In genomic region chr5:177004961-177005360, GRCh38 we compare ENCODE assay signal across 8 cellular contexts. TPM values are rescaled to one million over a fixed set of nuclear protein-coding genes. Genes with fewer than 3 reads are reported as not detected.
DNase-seq lines count a peak whose midpoint lies in the region; ATAC-seq and TF ChIP-seq lines count a peak whose summit lies in the region.

No MANE protein-coding gene starts in this region.

- ATAC-seq in DND-41 (ENCODE audit: insufficient read depth, low read depth) (no peak), HG02970 (IDR thresholded peaks at IDR 0.05; ENCODE audit: low FRiP score, unreplicated experiment) (no peak)

- H3K4me1 ChIP-seq in DND-41 (ENCODE audit: insufficient read depth, low read length) (peaks cover 31% of the 10 kb centered on the region), OCI-LY3 (ENCODE audit: low read length) (peaks cover 17% of the 10 kb centered on the region), osteoblast (ENCODE audit: insufficient read depth, low read length) (peaks cover 12% of the 10 kb centered on the region)

- H3K36me3 ChIP-seq in DND-41 (ENCODE audit: insufficient read depth, low read length) = peaks cover 13% of the 10 kb centered on the region
- H3K36me3 ChIP-seq in OCI-LY3 (replicated peaks; ENCODE audit: low read depth, low read length) = peaks cover 3% of the 10 kb centered on the region
- no peaks in the 10 kb centered on the region for H3K36me3 ChIP-seq in osteoblast (ENCODE audit: insufficient read depth, low read length)

- TF ChIP-seq CTCF in DND-41 (IDR thresholded peaks at IDR 0.05; ENCODE audit: borderline replicate concordance, extremely low read depth, low read length, poor library complexity, severe bottlenecking) (no peak), OCI-LY3 (IDR thresholded peaks at IDR 0.05; ENCODE audit: low read depth, low read length) (no peak), endothelial cell (IDR thresholded peaks at IDR 0.05; ENCODE audit: unreplicated experiment) (no peak), osteoblast (IDR thresholded peaks at IDR 0.05; ENCODE audit: extremely low read depth, low read depth, low read length) (no peak)

- peaks cover 15% of the 10 kb centered on the region for H3K4me1 Mint-ChIP-seq in endothelial cell (ENCODE audit: unreplicated experiment)

- H3K27ac Mint-ChIP-seq in endothelial cell (ENCODE audit: unreplicated experiment) = no peak overlapping the region

- no peak overlapping the region for H2AFZ ChIP-seq in DND-41 (ENCODE audit: low read depth, low read length)
- no peak overlapping the region for H2AFZ ChIP-seq in OCI-LY3 (ENCODE audit: low read depth, low read length)
- H2AFZ ChIP-seq in osteoblast (ENCODE audit: low read length) = no peak overlapping the region

- no peaks in the 10 kb centered on the region for H3K27me3 ChIP-seq in DND-41 (ENCODE audit: insufficient read depth, low read length, poor library complexity)
- no peaks in the 10 kb centered on the region for H3K27me3 ChIP-seq in OCI-LY3 (ENCODE audit: low read depth, low read length)
- H3K27me3 ChIP-seq in osteoblast (ENCODE audit: insufficient read depth, low read length) = no peaks in the 10 kb centered on the region

- no peaks in the 10 kb centered on the region for H3K9me3 ChIP-seq in DND-41 (ENCODE audit: insufficient read depth, low read length, severe bottlenecking)
- H3K9me3 ChIP-seq in OCI-LY3 (ENCODE audit: insufficient read depth, low read length) = no peaks in the 10 kb centered on the region
- no peaks in the 10 kb centered on the region for H3K9me3 ChIP-seq in osteoblast (ENCODE audit: low read depth, low read length)

- peak overlapping the region; percentile 93 for H3K4me3 Mint-ChIP-seq in endothelial cell (ENCODE audit: unreplicated experiment)

- peak overlapping the region in 1 of 2 experiments; percentile 71; a peak in 3 of 4 replicates for H3K4me3 ChIP-seq in DND-41 (ENCODE audit: low read depth in 1 of 2, low read length in 2 of 2)
- H3K4me3 ChIP-seq in OCI-LY3 (ENCODE audit: low read length) = peak overlapping the region; percentile 92
- peak overlapping the region; percentile 95 for H3K4me3 ChIP-seq in osteoblast (ENCODE audit: insufficient read depth, low read length)

- H3K4me2 ChIP-seq in DND-41 (ENCODE audit: insufficient read depth, low read length) (peak overlapping the region; percentile 89), OCI-LY3 (ENCODE audit: low read length) (peak overlapping the region; percentile 94), osteoblast (ENCODE audit: insufficient read depth, low read length) (peak overlapping the region; percentile 82)

- H3K27ac ChIP-seq in DND-41 (ENCODE audit: low read length) (peak overlapping the region; percentile 34; the same call in 1 of the 2 replicates), OCI-LY3 (ENCODE audit: low read length) (no peak overlapping the region), osteoblast (ENCODE audit: low read depth, low read length) (peak overlapping the region; percentile 69)

- peak overlapping the region; percentile 79 for H3K9ac ChIP-seq in DND-41 (ENCODE audit: low read depth, low read length)
- peak overlapping the region; percentile 92 for H3K9ac ChIP-seq in OCI-LY3 (ENCODE audit: low read length)

- H3K36me3 Mint-ChIP-seq in endothelial cell (ENCODE audit: low read depth, unreplicated experiment) = no peaks in the 10 kb centered on the region

- DNase-seq in DND-41 (no peak), endothelial cell (ENCODE audit: low spot score) (no peak), osteoblast (ENCODE audit: insufficient read length, low spot score, missing footprints) (no peak), COR-L47 (lab: John Stamatoyannopoulos, UW) (no peak), GM03348 (ENCODE audit: low spot score) (no peak), DMS114 treated with DMSO at 0.1 percent for 48 hours (lab: John Stamatoyannopoulos, UW; ENCODE audit: unreplicated experiment) (no peak)

- H4K20me1 ChIP-seq in DND-41 (ENCODE audit: insufficient read depth, low read length) (peaks cover 43% of the 10 kb centered on the region), OCI-LY3 (ENCODE audit: insufficient read depth, low read length) (peaks cover 49% of the 10 kb centered on the region), osteoblast (ENCODE audit: insufficient read depth, low read length) (peaks cover 36% of the 10 kb centered on the region)

- H3K27me3 Mint-ChIP-seq in endothelial cell (ENCODE audit: unreplicated experiment) = peaks cover 4% of the 10 kb centered on the region

- peaks cover 69% of the 10 kb centered on the region for H3K79me2 ChIP-seq in DND-41 (ENCODE audit: insufficient read depth, low read length)
- peaks cover 66% of the 10 kb centered on the region for H3K79me2 ChIP-seq in OCI-LY3 (ENCODE audit: low read length)
- H3K79me2 ChIP-seq in osteoblast (ENCODE audit: insufficient read depth, low read length) = peaks cover 66% of the 10 kb centered on the region

- H3K9me3 Mint-ChIP-seq in endothelial cell (ENCODE audit: unreplicated experiment) = no peaks in the 10 kb centered on the region

RNA-seq across cellular contexts. Expression of gene UIMC1, which starts 1.6 kb away (rescaled TPM):
- 40.9 TPM for total RNA-seq in endothelial cell (ENCODE audit: unreplicated experiment)
- total RNA-seq in osteoblast = 34.5 and 40.9 TPM in 2 replicates

RNA-seq across cellular contexts. Expression of gene ZNF346, which starts 17.5 kb away (rescaled TPM):
- total RNA-seq in endothelial cell (ENCODE audit: unreplicated experiment) (26.3 TPM), osteoblast (18.3 and 19.2 TPM in 2 replicates)
